Comparison of ENCODE assay signal across 8 cellular contexts in the genomic region with DNA sequence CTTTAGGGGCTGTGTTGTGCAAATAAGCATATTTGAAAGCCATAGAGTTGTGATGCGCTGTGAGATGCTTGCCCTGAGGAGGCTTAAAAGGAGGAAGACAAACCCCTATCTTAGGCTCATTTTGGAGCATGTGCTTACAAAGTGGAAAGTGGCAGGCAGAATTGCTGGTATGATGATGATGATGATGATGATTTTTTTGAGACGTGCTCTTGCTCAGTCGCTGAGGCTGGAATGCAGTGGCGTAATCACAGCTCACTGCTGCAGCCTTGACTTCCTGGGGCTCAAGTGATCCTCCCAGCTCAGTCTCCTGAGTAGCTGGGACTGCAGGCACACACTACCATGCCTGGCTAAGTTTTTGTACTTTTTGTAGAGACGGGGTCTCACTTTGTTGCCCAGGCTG. TPM values are rescaled to one million over a fixed set of nuclear protein-coding genes. Genes with fewer than 3 reads are reported as not detected.
DNase-seq lines count a peak whose midpoint lies in the region; ATAC-seq and TF ChIP-seq lines count a peak whose summit lies in the region.

No MANE protein-coding gene starts in this region.

- DNase-seq in right atrium auricular region (ENCODE audit: low spot score), result no peak
- no peak for DNase-seq in Right ventricle myocardium inferior (ENCODE audit: missing footprints)
- DNase-seq in activated T-helper 1 cell treated with anti-CD3 and anti-CD28 coated beads, Interleukin-12 subunit alpha, Interleukin-12 subunit beta, Interleukin-2, Interleukin-4 antibody, amounts not matched to agents 30 ng/mL and 10 ng/mL and 1 ng/mL, durations not matched to agents 14 hours and 24 hours and 36 hours (ENCODE audit: low spot score), result no peak
- DNase-seq in iPS-NIHi7 (ENCODE audit: extremely low spot score), result no peak

- peaks cover 59% of the 10 kb centered on the region for H3K4me1 Mint-ChIP-seq in activated T-helper 1 cell treated with anti-CD3 and anti-CD28 coated beads, Interleukin-12 subunit alpha, Interleukin-12 subunit beta, Interleukin-2, Interleukin-4 antibody, amounts not matched to agents 30 ng/mL and 10 ng/mL and 1 ng/mL, durations not matched to agents 14 hours and 24 hours and 36 hours (ENCODE audit: low read depth)

- H3K9me3 ChIP-seq in right atrium auricular region (no peaks in the 10 kb centered on the region), iPS-18c (ENCODE audit: control insufficient read depth, insufficient read depth, low read length) (no peaks in the 10 kb centered on the region), stomach smooth muscle (ENCODE audit: control insufficient read depth in 2 of 2, low read length in 2 of 2) (no peaks in the 10 kb centered on the region)

- intact Hi-C loops in Right ventricle myocardium inferior (cut with DNase I), result no loop called here
- intact Hi-C loops in activated T-helper 1 cell treated with anti-CD3 and anti-CD28 coated beads, Interleukin-12 subunit alpha, Interleukin-12 subunit beta, Interleukin-2, Interleukin-4 antibody, amounts not matched to agents 30 ng/mL and 10 ng/mL and 1 ng/mL, durations not matched to agents 14 hours and 24 hours and 36 hours (cut with micrococcal nuclease), result no loop called here

- H3K9me3 Mint-ChIP-seq in activated T-helper 1 cell treated with anti-CD3 and anti-CD28 coated beads, Interleukin-12 subunit alpha, Interleukin-12 subunit beta, Interleukin-2, Interleukin-4 antibody, amounts not matched to agents 30 ng/mL and 10 ng/mL and 1 ng/mL, durations not matched to agents 14 hours and 24 hours and 36 hours, result no peaks in the 10 kb centered on the region

- peak overlapping the region; percentile 81 to 93 for H3K4me3 ChIP-seq in right atrium auricular region
- peak overlapping the region; percentile 87 for H3K4me3 ChIP-seq in iPS-18c (ENCODE audit: insufficient read depth, low read depth, low read length)
- H3K4me3 ChIP-seq in stomach smooth muscle (ENCODE audit: low read length in 2 of 2), result peak overlapping the region; percentile 90 to 93

- H3K27ac ChIP-seq in right atrium auricular region (peak overlapping the region; percentile 99), stomach smooth muscle (ENCODE audit: low read length) (no peak overlapping the region)

- peaks cover 30% of the 10 kb centered on the region for H3K36me3 Mint-ChIP-seq in activated T-helper 1 cell treated with anti-CD3 and anti-CD28 coated beads, Interleukin-12 subunit alpha, Interleukin-12 subunit beta, Interleukin-2, Interleukin-4 antibody, amounts not matched to agents 30 ng/mL and 10 ng/mL and 1 ng/mL, durations not matched to agents 14 hours and 24 hours and 36 hours (ENCODE audit: low read depth)

- H3K27ac Mint-ChIP-seq in activated T-helper 1 cell treated with anti-CD3 and anti-CD28 coated beads, Interleukin-12 subunit alpha, Interleukin-12 subunit beta, Interleukin-2, Interleukin-4 antibody, amounts not matched to agents 30 ng/mL and 10 ng/mL and 1 ng/mL, durations not matched to agents 14 hours and 24 hours and 36 hours, result peak overlapping the region; percentile 100

- H3K27me3 Mint-ChIP-seq in activated T-helper 1 cell treated with anti-CD3 and anti-CD28 coated beads, Interleukin-12 subunit alpha, Interleukin-12 subunit beta, Interleukin-2, Interleukin-4 antibody, amounts not matched to agents 30 ng/mL and 10 ng/mL and 1 ng/mL, durations not matched to agents 14 hours and 24 hours and 36 hours (ENCODE audit: insufficient read depth), result no peaks in the 10 kb centered on the region

- TF ChIP-seq CTCF in right atrium auricular region (IDR thresholded peaks at IDR 0.05), result no peak

- ATAC-seq in Right ventricle myocardium inferior (no peak), HG02642 (IDR thresholded peaks at IDR 0.05; ENCODE audit: poor library complexity, unreplicated experiment) (no peak), HG02852 (IDR thresholded peaks at IDR 0.05; ENCODE audit: unreplicated experiment) (no peak)

- peak overlapping the region; percentile 48 to 77 for H3K9ac ChIP-seq in stomach smooth muscle (ENCODE audit: low read length in 2 of 2)

- H3K27me3 ChIP-seq in right atrium auricular region, result no peaks in the 10 kb centered on the region
- no peaks in the 10 kb centered on the region for H3K27me3 ChIP-seq in stomach smooth muscle (ENCODE audit: control insufficient read depth in 1 of 2, insufficient read depth in 2 of 2, low read length in 2 of 2)

- H3K4me3 Mint-ChIP-seq in activated T-helper 1 cell treated with anti-CD3 and anti-CD28 coated beads, Interleukin-12 subunit alpha, Interleukin-12 subunit beta, Interleukin-2, Interleukin-4 antibody, amounts not matched to agents 30 ng/mL and 10 ng/mL and 1 ng/mL, durations not matched to agents 14 hours and 24 hours and 36 hours, result peak overlapping the region; percentile 99

- H3K4me1 ChIP-seq in right atrium auricular region, result peaks cover 0 to 41% of the 10 kb centered on the region in 2 donors
- H3K4me1 ChIP-seq in stomach smooth muscle (ENCODE audit: control insufficient read depth, insufficient read depth, low read length), result peaks cover 24% of the 10 kb centered on the region

- peaks cover 16% of the 10 kb centered on the region for H3K36me3 ChIP-seq in right atrium auricular region
- peaks cover 5 to 7% of the 10 kb centered on the region in 2 donors for H3K36me3 ChIP-seq in stomach smooth muscle (ENCODE audit: control insufficient read depth in 2 of 2, insufficient read depth in 2 of 2, low read length in 2 of 2)

RNA-seq across cellular contexts. Expression of a gene that starts 1.7 kb away (rescaled TPM):
- total RNA-seq in right atrium auricular region (10 to 100 TPM; 28.0 to 31.4 TPM), Right ventricle myocardium inferior (26.3 TPM)
- total RNA-seq in activated T-helper 1 cell treated with anti-CD3 and anti-CD28 coated beads, Interleukin-12 subunit alpha, Interleukin-12 subunit beta, Interleukin-2, Interleukin-4 antibody, amounts not matched to agents 30 ng/mL and 10 ng/mL and 1 ng/mL, durations not matched to agents 14 hours and 24 hours and 36 hours, result 55.7 and 60.7 TPM in 2 replicates

RNA-seq across cellular contexts. Expression of a gene that starts 9.7 kb away (rescaled TPM):
- 10 to 100 TPM; 22.1 to 24.6 TPM for total RNA-seq in right atrium auricular region
- total RNA-seq in Right ventricle myocardium inferior, result 27.6 TPM
- not detected in 2 replicates for total RNA-seq in activated T-helper 1 cell treated with anti-CD3 and anti-CD28 coated beads, Interleukin-12 subunit alpha, Interleukin-12 subunit beta, Interleukin-2, Interleukin-4 antibody, amounts not matched to agents 30 ng/mL and 10 ng/mL and 1 ng/mL, durations not matched to agents 14 hours and 24 hours and 36 hours

Comparison
In these comparisons a context has a peak if more than half of its experiments do, and no peak if none do; other contexts are left out.
1. RNA of a gene that starts 9.7 kb away (total RNA-seq): 27.6 TPM in Right ventricle myocardium inferior (single experiment) and 22.1 to 24.6 TPM in right atrium auricular region; not detected in activated T-helper 1 cell treated with anti-CD3 and anti-CD28 coated beads, Interleukin-12 subunit alpha, Interleukin-12 subunit beta, Interleukin-2, Interleukin-4 antibody, amounts not matched to agents 30 ng/mL and 10 ng/mL and 1 ng/mL, durations not matched to agents 14 hours and 24 hours and 36 hours; every median in the first group is over 10 times any median in the second.
2. Peak in every context shown above with its lines, with median percentiles within 50 percentile points of each other: H3K4me3 ChIP-seq.